8 cellular contexts compared by ENCODE assay signal in the genomic region with DNA sequence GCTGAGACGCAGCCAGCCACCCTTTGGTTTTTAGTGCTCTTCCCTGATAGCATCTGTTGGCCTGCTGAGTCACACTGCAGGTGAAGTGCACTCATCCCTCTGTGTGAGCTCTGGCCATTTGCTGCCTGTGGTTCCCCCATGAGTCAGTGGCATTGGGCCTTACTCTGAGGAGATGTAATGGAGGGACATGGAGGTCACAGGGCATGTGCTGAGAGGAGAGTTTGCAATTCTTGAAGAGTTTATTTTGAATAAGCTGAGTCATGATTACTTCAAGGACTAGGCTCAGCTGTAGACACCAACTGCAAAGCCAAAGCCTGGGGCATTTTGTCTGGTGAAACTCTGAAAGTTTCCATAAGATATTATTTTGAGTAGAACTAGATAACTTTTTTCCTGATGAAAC.
DNase-seq lines count a peak whose midpoint lies in the region; ATAC-seq, FAIRE-seq and TF ChIP-seq lines count a peak whose summit lies in the region.
"Not testable (repeated sequence)": the region's sequence is repeated elsewhere in the genome, so short reads cannot be mapped to it uniquely, and the experiment has no call there.

No MANE protein-coding gene starts in this region.

- not testable (repeated sequence) for H3K9me2 ChIP-seq in PC-3 (replicated peaks; ENCODE audit: low read length)

- not testable (repeated sequence) for H3K27ac Mint-ChIP-seq in activated CD4-positive, alpha-beta memory T cell treated with anti-CD3 and anti-CD28 coated beads for 36 hours

- not testable (repeated sequence) for H3K4me2 ChIP-seq in PC-3 (ENCODE audit: low read length)

- not testable (repeated sequence) for H3F3A ChIP-seq in PC-3 (ENCODE audit: low read length, unreplicated experiment)

- DNase-seq in Daoy (ENCODE audit: low read depth) (peak; percentile 84), HS-27A (ENCODE audit: low read depth) (peak; percentile 31), PC-3 (peak; percentile 89), bronchial epithelial cell (ENCODE audit: low read depth) (peak; percentile 61), fibroblast of the conjunctiva (ENCODE audit: low read depth) (peak; percentile 77), myocyte (ENCODE audit: low read depth) (peak; percentile 89)
- peak; percentile 22 for DNase-seq in activated CD4-positive, alpha-beta memory T cell treated with anti-CD3 and anti-CD28 coated beads for 36 hours
- peak; percentile 14 for DNase-seq in stimulated activated naive CD8-positive, alpha-beta T cell treated with anti-CD3 and anti-CD28 coated beads, Interleukin-15, Interleukin-2, amounts not matched to agents 100 U/mL and 50 U/mL, for 24 hours

- CTCF ChIA-PET in PC-3 (lab: Charles Lee); activated CD4-positive, alpha-beta memory T cell treated with anti-CD3 and anti-CD28 coated beads for 36 hours (lab: Charles Lee): not testable (repeated sequence)

- not testable (repeated sequence) for H3K79me2 ChIP-seq in PC-3 (ENCODE audit: low read length)

- H3K36me3 Mint-ChIP-seq in activated CD4-positive, alpha-beta memory T cell treated with anti-CD3 and anti-CD28 coated beads for 36 hours: not testable (repeated sequence)

- not testable (repeated sequence) for TF ChIP-seq CTCF in PC-3 (conservative IDR thresholded peaks at IDR 0.05; ENCODE audit: low read depth, low read length); bronchial epithelial cell (IDR thresholded peaks at IDR 0.05; ENCODE audit: insufficient read depth, low read length, severe bottlenecking)

- H3K27me3 Mint-ChIP-seq in activated CD4-positive, alpha-beta memory T cell treated with anti-CD3 and anti-CD28 coated beads for 36 hours: not testable (repeated sequence)

- BruUV-seq in PC-3 (replicated peaks; lab: Mats Ljungman, UMichigan): not testable (repeated sequence)

- H4K20me1 ChIP-seq in PC-3 (ENCODE audit: low read length): not testable (repeated sequence)

- H3K4me3 Mint-ChIP-seq in activated CD4-positive, alpha-beta memory T cell treated with anti-CD3 and anti-CD28 coated beads for 36 hours: not testable (repeated sequence)

- peaks cover 19% of the 10 kb centered on the region for H3K4me1 Mint-ChIP-seq in activated CD4-positive, alpha-beta memory T cell treated with anti-CD3 and anti-CD28 coated beads for 36 hours (ENCODE audit: low read depth)

- ATAC-seq in PC-3: peak; percentile 99
- peak; percentile 50 for ATAC-seq in stimulated activated naive CD8-positive, alpha-beta T cell treated with anti-CD3 and anti-CD28 coated beads, Interleukin-15, Interleukin-2, amounts not matched to agents 100 U/mL and 50 U/mL, for 24 hours

- POLR2A ChIA-PET in PC-3 (lab: Charles Lee; ENCODE audit: unreplicated experiment); activated CD4-positive, alpha-beta memory T cell treated with anti-CD3 and anti-CD28 coated beads for 36 hours (lab: Charles Lee): not testable (repeated sequence)

- not testable (repeated sequence) for FAIRE-seq in bronchial epithelial cell (lab: Jason Lieb, UNC)

- H3K9ac ChIP-seq in PC-3 (ENCODE audit: low read length): not testable (repeated sequence)

- H3K4me1 ChIP-seq in PC-3 (ENCODE audit: insufficient read depth, low read length): not testable (repeated sequence)

- intact Hi-C loops in PC-3 (cut with micrococcal nuclease); activated CD4-positive, alpha-beta memory T cell treated with anti-CD3 and anti-CD28 coated beads for 36 hours (cut with micrococcal nuclease): not testable (repeated sequence)

- H3K36me3 ChIP-seq in PC-3 (ENCODE audit: low read depth, low read length); bronchial epithelial cell (ENCODE audit: control insufficient read depth, insufficient read depth, low read length): not testable (repeated sequence)

- not testable (repeated sequence) for H3K27me3 ChIP-seq in PC-3 (ENCODE audit: low read length); bronchial epithelial cell (ENCODE audit: control insufficient read depth, insufficient read depth, low read length)

- not testable (repeated sequence) for H3K9me3 Mint-ChIP-seq in activated CD4-positive, alpha-beta memory T cell treated with anti-CD3 and anti-CD28 coated beads for 36 hours

- H3K9me3 ChIP-seq in PC-3 (ENCODE audit: low read length): not testable (repeated sequence)

- not testable (repeated sequence) for H3K4me3 ChIP-seq in PC-3 (ENCODE audit: low read length); bronchial epithelial cell (ENCODE audit: low read depth, low read length)

- not testable (repeated sequence) for H2AFZ ChIP-seq in PC-3 (ENCODE audit: low read length)

- H3K27ac ChIP-seq in PC-3 (ENCODE audit: low read length): peak overlapping the region; percentile 50

Comparison
In these comparisons a context has a peak if more than half of its experiments do, and no peak if none do; other contexts are left out.
1. DNase-seq: peak in every context shown above with its lines; median percentile 89 in PC-3; 89 in myocyte; 84 in Daoy; 77 in fibroblast of the conjunctiva; 61 in bronchial epithelial cell; 31 in HS-27A; 22 in activated CD4-positive, alpha-beta memory T cell treated with anti-CD3 and anti-CD28 coated beads for 36 hours; 14 in stimulated activated naive CD8-positive, alpha-beta T cell treated with anti-CD3 and anti-CD28 coated beads, Interleukin-15, Interleukin-2, amounts not matched to agents 100 U/mL and 50 U/mL, for 24 hours.